ENCODE assay signal across 7 cellular contexts in the genomic region with DNA sequence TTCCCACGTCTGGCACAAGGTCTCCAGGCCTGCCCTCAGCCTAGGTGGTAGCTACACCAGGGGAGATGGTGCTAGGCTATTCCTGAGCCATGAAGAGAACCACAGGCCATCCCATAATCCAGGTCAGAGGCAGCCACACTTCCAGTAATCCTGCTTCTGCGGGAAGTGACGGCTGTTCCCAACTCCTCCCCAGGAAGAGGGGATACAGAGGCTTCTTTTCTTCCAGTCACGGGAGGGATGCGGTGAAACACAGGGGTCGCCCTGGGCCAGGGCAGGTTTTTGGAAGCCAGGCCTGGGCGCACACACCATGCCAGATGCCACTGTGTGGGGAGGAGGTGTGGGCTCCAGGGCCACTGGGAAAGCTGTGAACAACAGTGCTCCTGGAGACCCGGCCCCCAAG. TPM values are rescaled to one million over a fixed set of nuclear protein-coding genes. Genes with fewer than 3 reads are reported as not detected.
DNase-seq lines count a peak whose midpoint lies in the region; ATAC-seq, FAIRE-seq and TF ChIP-seq lines count a peak whose summit lies in the region.
"Not testable (repeated sequence)": the region's sequence is repeated elsewhere in the genome, so short reads cannot be mapped to it uniquely, and the experiment has no call there.
"Had no signal": no experiment of that assay in that cellular context is flagged by ENCODE, and none has a peak within 500 bp of the region (broad histone marks: within the 10 kb centered on the region; RNA-seq: fewer than 3 reads in every experiment).

No MANE protein-coding gene starts in this region.

- ATAC-seq in stimulated activated memory B cell treated with anti-CD40 and anti-IgM and Interleukin-4, amounts not matched to agents 10 μg/mL and 1 μg/mL and 100 μg/mL, for 72 hours: not testable (repeated sequence)

- H3K4me3 ChIP-seq in Karpas-422 (ENCODE audit: low read length); kidney (ENCODE audit: low read length in 2 of 2): not testable (repeated sequence)

- peaks cover 14% of the 10 kb centered on the region for H3K4me1 Mint-ChIP-seq in activated T-cell treated with anti-CD3 and anti-CD28 coated beads, Interleukin-2, amount 50 U/mL, for 24 hours (ENCODE audit: low read depth)
- H3K4me1 Mint-ChIP-seq in activated naive CD8-positive, alpha-beta T cell treated with anti-CD3 and anti-CD28 coated beads for 36 hours: not testable (repeated sequence)
- H3K4me1 Mint-ChIP-seq in stimulated activated memory B cell treated with anti-CD40 and anti-IgM and Interleukin-4, amounts not matched to agents 10 μg/mL and 1 μg/mL and 100 μg/mL, for 72 hours: peaks cover 24% of the 10 kb centered on the region

- not testable (repeated sequence) for TF ChIP-seq CTCF in kidney (IDR thresholded peaks at IDR 0.05; ENCODE audit: borderline replicate concordance, extremely low read depth, insufficient read depth)

- not testable (repeated sequence) for H4K20me1 ChIP-seq in Karpas-422 (ENCODE audit: insufficient read depth, low read depth, low read length)

- H3K36me3 ChIP-seq in Karpas-422 (ENCODE audit: insufficient read depth, low read length): peaks cover 13% of the 10 kb centered on the region
- H3K36me3 ChIP-seq in kidney (ENCODE audit: control insufficient read depth in 1 of 2, insufficient read depth in 2 of 2, low read length in 2 of 2): not testable (repeated sequence)

- H3K9me3 ChIP-seq in Karpas-422 (ENCODE audit: low read length); kidney (ENCODE audit: control insufficient read depth in 1 of 2, low read length in 2 of 2): not testable (repeated sequence)

- not testable (repeated sequence) for H3K27ac ChIP-seq in Karpas-422 (ENCODE audit: low read length); kidney (ENCODE audit: low read depth in 2 of 2, low read length in 2 of 2)

- H3K9ac ChIP-seq in Karpas-422 (ENCODE audit: low read length); kidney (ENCODE audit: low read length in 2 of 2): not testable (repeated sequence)

- not testable (repeated sequence) for H3K9me3 Mint-ChIP-seq in activated T-cell treated with anti-CD3 and anti-CD28 coated beads, Interleukin-2, amount 50 U/mL, for 24 hours; activated naive CD8-positive, alpha-beta T cell treated with anti-CD3 and anti-CD28 coated beads for 36 hours; stimulated activated memory B cell treated with anti-CD40 and anti-IgM and Interleukin-4, amounts not matched to agents 10 μg/mL and 1 μg/mL and 100 μg/mL, for 72 hours

- not testable (repeated sequence) for H3K4me2 ChIP-seq in Karpas-422 (ENCODE audit: low read depth, low read length, poor library complexity, severe bottlenecking)

- H3K79me2 ChIP-seq in Karpas-422 (ENCODE audit: low read length): peaks cover 23% of the 10 kb centered on the region

- not testable (repeated sequence) for FAIRE-seq in kidney (lab: Jason Lieb, UNC)

- H3K27ac Mint-ChIP-seq in activated T-cell treated with anti-CD3 and anti-CD28 coated beads, Interleukin-2, amount 50 U/mL, for 24 hours: peak overlapping the region; percentile 63
- H3K27ac Mint-ChIP-seq in activated naive CD8-positive, alpha-beta T cell treated with anti-CD3 and anti-CD28 coated beads for 36 hours: peak overlapping the region; percentile 38
- peak overlapping the region; percentile 58 for H3K27ac Mint-ChIP-seq in stimulated activated memory B cell treated with anti-CD40 and anti-IgM and Interleukin-4, amounts not matched to agents 10 μg/mL and 1 μg/mL and 100 μg/mL, for 72 hours

- not testable (repeated sequence) for H3K9me2 ChIP-seq in Karpas-422 (replicated peaks; ENCODE audit: insufficient read depth, low read length)

- DNase-seq in Karpas-422 (peak; percentile 32), kidney (peak; percentile 43)
- DNase-seq in activated T-cell treated with anti-CD3 and anti-CD28 coated beads, Interleukin-2, amount 50 U/mL, for 24 hours; activated naive CD8-positive, alpha-beta T cell treated with anti-CD3 and anti-CD28 coated beads for 36 hours: not testable (repeated sequence)

- not testable (repeated sequence) for H3K27me3 ChIP-seq in Karpas-422 (ENCODE audit: low read length)

- H2AFZ ChIP-seq in Karpas-422 (ENCODE audit: low read length): not testable (repeated sequence)

- not testable (repeated sequence) for H3K27me3 Mint-ChIP-seq in activated T-cell treated with anti-CD3 and anti-CD28 coated beads, Interleukin-2, amount 50 U/mL, for 24 hours; activated naive CD8-positive, alpha-beta T cell treated with anti-CD3 and anti-CD28 coated beads for 36 hours; stimulated activated memory B cell treated with anti-CD40 and anti-IgM and Interleukin-4, amounts not matched to agents 10 μg/mL and 1 μg/mL and 100 μg/mL, for 72 hours

- not testable (repeated sequence) for H3K4me3 Mint-ChIP-seq in activated T-cell treated with anti-CD3 and anti-CD28 coated beads, Interleukin-2, amount 50 U/mL, for 24 hours; activated naive CD8-positive, alpha-beta T cell treated with anti-CD3 and anti-CD28 coated beads for 36 hours; stimulated activated memory B cell treated with anti-CD40 and anti-IgM and Interleukin-4, amounts not matched to agents 10 μg/mL and 1 μg/mL and 100 μg/mL, for 72 hours

- intact Hi-C loops in kidney (cut with DNase I): not testable (repeated sequence)

- H3K36me3 Mint-ChIP-seq in activated T-cell treated with anti-CD3 and anti-CD28 coated beads, Interleukin-2, amount 50 U/mL, for 24 hours (ENCODE audit: low read depth): peaks cover 64% of the 10 kb centered on the region
- peaks cover 14% of the 10 kb centered on the region for H3K36me3 Mint-ChIP-seq in activated naive CD8-positive, alpha-beta T cell treated with anti-CD3 and anti-CD28 coated beads for 36 hours
- H3K36me3 Mint-ChIP-seq in stimulated activated memory B cell treated with anti-CD40 and anti-IgM and Interleukin-4, amounts not matched to agents 10 μg/mL and 1 μg/mL and 100 μg/mL, for 72 hours: peaks cover 28% of the 10 kb centered on the region

- peaks cover 15% of the 10 kb centered on the region for H3K4me1 ChIP-seq in Karpas-422 (ENCODE audit: low read length)
- H3K4me1 ChIP-seq in kidney (ENCODE audit: control insufficient read depth in 1 of 2, insufficient read depth in 1 of 2, low read depth in 1 of 2, low read length in 2 of 2): not testable (repeated sequence)

RNA-seq across cellular contexts. Expression of a gene that starts 4.3 kb away (rescaled TPM):
- 19.2 and 45.1 TPM in 2 replicates for total RNA-seq in Karpas-422 (2014; rRNA removed; shearing (Covaris generic); ENCODE audit: low replicate concordance)
- 100 to 1,000 TPM; 184 to 193 TPM for total RNA-seq in activated naive CD8-positive, alpha-beta T cell treated with anti-CD3 and anti-CD28 coated beads for 36 hours
- total RNA-seq in kidney: 35.2 TPM
- 26.3 TPM for polyA plus RNA-seq in kidney (ENCODE audit: insufficient read depth, low read depth, low replicate concordance)

RNA-seq across cellular contexts. Expression of a gene that starts 38.5 kb away (rescaled TPM):
- total RNA-seq in Karpas-422 (2014; rRNA removed; shearing (Covaris generic); ENCODE audit: low replicate concordance): 3.2 and 3.7 TPM in 2 replicates
- total RNA-seq in activated naive CD8-positive, alpha-beta T cell treated with anti-CD3 and anti-CD28 coated beads for 36 hours: 1 to 10 TPM; 2.1 to 2.3 TPM
- 3.1 TPM for total RNA-seq in kidney
- polyA plus RNA-seq in kidney (ENCODE audit: insufficient read depth, low read depth, low replicate concordance): 4.9 TPM
- total RNA-seq: A172; CD4-positive, CD25-positive, alpha-beta regulatory T cell had no signal
